In the genomic region with DNA sequence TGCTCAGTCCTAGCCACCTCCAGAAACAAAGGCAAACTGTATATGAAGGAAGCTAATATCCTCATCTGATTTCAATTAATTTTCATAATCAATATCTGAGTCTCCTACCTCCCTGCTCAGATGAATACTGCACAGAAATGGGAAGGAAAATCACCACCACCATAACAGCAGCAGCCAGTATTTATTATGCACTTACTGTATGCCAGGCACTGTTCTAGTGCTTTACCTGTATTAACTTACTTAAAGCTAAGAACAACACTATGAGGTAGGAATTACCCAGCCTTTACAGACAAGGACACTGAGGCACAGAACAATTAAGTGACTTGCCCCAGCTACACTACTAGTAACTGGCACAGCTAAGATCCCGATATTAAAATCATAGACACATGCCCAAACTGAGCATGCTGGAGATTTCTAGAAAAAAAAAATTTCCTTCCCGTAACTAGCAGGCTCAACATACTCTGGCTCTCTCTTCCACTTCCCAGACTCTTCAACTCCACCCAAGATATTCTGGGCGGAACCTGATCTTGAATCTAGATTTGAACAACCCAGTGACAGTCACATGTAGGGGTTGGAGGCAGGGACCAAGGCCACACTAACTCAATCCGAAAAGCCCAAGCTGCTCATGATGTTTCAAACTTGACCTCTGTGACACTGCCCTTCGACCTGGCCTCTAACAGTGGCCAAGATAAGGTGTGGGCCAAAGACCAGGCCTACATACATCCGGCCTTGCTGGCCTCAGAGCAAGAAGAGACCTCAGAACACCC, we compare ENCODE assay signal across 11 cellular contexts. TPM values are rescaled to one million over a fixed set of nuclear protein-coding genes. Genes with fewer than 3 reads are reported as not detected.
DNase-seq lines count a peak whose midpoint lies in the region; ATAC-seq and TF ChIP-seq lines count a peak whose summit lies in the region.
"Had no signal": no experiment of that assay in that cellular context is flagged by ENCODE, and none has a peak within 500 bp of the region (broad histone marks: within the 10 kb centered on the region; RNA-seq: fewer than 3 reads in every experiment).

No MANE protein-coding gene starts in this region.

- peak overlapping the region in 7 of 8 donors; percentile 10 to 93 (median 74) for H3K27ac Mint-ChIP-seq in CD8-positive, alpha-beta memory T cell

- no peak overlapping the region for H3K27ac ChIP-seq in CD8-positive, alpha-beta memory T cell (ENCODE audit: low read depth, low read length)
- H3K27ac ChIP-seq in PC-9, result no peak overlapping the region
- no peak overlapping the region for H3K27ac ChIP-seq in osteoblast (ENCODE audit: low read depth, low read length)

- H3K4me2 ChIP-seq in PC-9 (peak overlapping the region; percentile 94), osteoblast (ENCODE audit: insufficient read depth, low read length) (peak overlapping the region; percentile 29)

- H3K4me1 ChIP-seq in CD8-positive, alpha-beta memory T cell (ENCODE audit: insufficient read depth, low read length), result peaks cover 47% of the 10 kb centered on the region
- H3K4me1 ChIP-seq in PC-9 (replicated peaks; ENCODE audit: insufficient read depth) (peaks cover 28% of the 10 kb centered on the region), osteoblast (ENCODE audit: insufficient read depth, low read length) (peaks cover 19% of the 10 kb centered on the region)

- H3K4me3 Mint-ChIP-seq in CD8-positive, alpha-beta memory T cell, result peak overlapping the region in 6 of 7 donors; percentile 2 to 78 (median 66)

- intact Hi-C loops in PC-9 (cut with micrococcal nuclease; ENCODE audit: unreplicated experiment), result loop anchor here (5.0 kb wide), 1 partner anchor 123 kb away; no protein-coding TSS in a partner anchor

- H3K36me3 Mint-ChIP-seq in CD8-positive, alpha-beta memory T cell, result peaks cover 4 to 55% (median 22%) of the 10 kb centered on the region in 3 donors

- no peak overlapping the region for H2AFZ ChIP-seq in PC-9
- H2AFZ ChIP-seq in osteoblast (ENCODE audit: low read length), result no peak overlapping the region

- DNase-seq in CD8-positive, alpha-beta memory T cell, result no peak
- DNase-seq in PC-9, result no peak
- peak; percentile 82 to 83 for DNase-seq in erythroblast (lab: John Stamatoyannopoulos, UW)
- DNase-seq in osteoblast (ENCODE audit: insufficient read length, low spot score, missing footprints), result no peak
- DNase-seq in DMS 273 (lab: John Stamatoyannopoulos, UW; ENCODE audit: unreplicated experiment), result no peak
- no peak for DNase-seq in GDM1 (lab: John Stamatoyannopoulos, UW)
- DNase-seq: activated CD4-positive, CD25-positive, alpha-beta regulatory T cell; NCI-H446; stimulated activated CD4-positive, alpha-beta T cell treated with anti-CD3 and anti-CD28 coated beads, Interleukin-1b, Interleukin-23, amount 100 ng/mL, for 48 hours had no signal

- peaks cover 11% of the 10 kb centered on the region for H3F3A ChIP-seq in PC-9 (ENCODE audit: insufficient read depth, low read depth)

- H3K27me3 Mint-ChIP-seq in CD8-positive, alpha-beta memory T cell, result no peaks in the 10 kb centered on the region

- H3K79me2 ChIP-seq in PC-9 (ENCODE audit: low read depth), result peaks cover 70% of the 10 kb centered on the region
- peaks cover 62% of the 10 kb centered on the region for H3K79me2 ChIP-seq in osteoblast (ENCODE audit: insufficient read depth, low read length)

- no peaks in the 10 kb centered on the region for H3K9me3 ChIP-seq in CD8-positive, alpha-beta memory T cell (ENCODE audit: low read length)
- H3K9me3 ChIP-seq in PC-9 (ENCODE audit: insufficient read depth, low read depth) (no peaks in the 10 kb centered on the region), osteoblast (ENCODE audit: low read depth, low read length) (no peaks in the 10 kb centered on the region)

- peak; percentile 49 for TF ChIP-seq POLR2A in erythroblast (IDR thresholded peaks at IDR 0.05; ENCODE audit: low read length)

- no peak overlapping the region for H3K4me3 ChIP-seq in CD8-positive, alpha-beta memory T cell (ENCODE audit: low read length)
- H3K4me3 ChIP-seq in PC-9 (no peak overlapping the region), osteoblast (ENCODE audit: insufficient read depth, low read length) (no peak overlapping the region)

- BruUV-seq in PC-9 (replicated peaks; lab: Mats Ljungman, UMichigan), result no TSS peak

- H3K36me3 ChIP-seq in CD8-positive, alpha-beta memory T cell (ENCODE audit: insufficient read depth, low read length), result peaks cover 17% of the 10 kb centered on the region
- H3K36me3 ChIP-seq in PC-9 (ENCODE audit: low read depth) (peaks cover 49% of the 10 kb centered on the region), osteoblast (ENCODE audit: insufficient read depth, low read length) (peaks cover 35% of the 10 kb centered on the region)

- no peaks in the 10 kb centered on the region for H3K27me3 ChIP-seq in CD8-positive, alpha-beta memory T cell (ENCODE audit: insufficient read depth, low read length, poor library complexity, severe bottlenecking)
- H3K27me3 ChIP-seq in PC-9 (ENCODE audit: insufficient read depth, low read depth) (no peaks in the 10 kb centered on the region), osteoblast (ENCODE audit: insufficient read depth, low read length) (no peaks in the 10 kb centered on the region)

- ATAC-seq in HG02642 (IDR thresholded peaks at IDR 0.05; ENCODE audit: poor library complexity, unreplicated experiment) (no peak), HG03139 (IDR thresholded peaks at IDR 0.05; ENCODE audit: unreplicated experiment) (no peak)

- TF ChIP-seq CTCF in PC-9 (conservative IDR thresholded peaks at IDR 0.05) (no peak), osteoblast (IDR thresholded peaks at IDR 0.05; ENCODE audit: extremely low read depth, low read depth, low read length) (no peak)

- peaks cover 54 to 71% (median 68%) of the 10 kb centered on the region in 3 donors for H3K4me1 Mint-ChIP-seq in CD8-positive, alpha-beta memory T cell

- H4K20me1 ChIP-seq in PC-9 (ENCODE audit: insufficient read depth) (peaks cover 9% of the 10 kb centered on the region), osteoblast (ENCODE audit: insufficient read depth, low read length) (peaks cover 14% of the 10 kb centered on the region)

- CTCF ChIA-PET in CD8-positive, alpha-beta memory T cell (lab: Charles Lee), result interaction anchor here (1.0 to 3.2 kb wide), 3 partner anchors 16 to 29 kb away, joined by 3 to 10 read pairs (median 4); no protein-coding TSS in a partner anchor
- CTCF ChIA-PET in PC-9 (lab: Charles Lee), result interaction anchor here (0.5 kb wide), 1 partner anchor 46 kb away, joined by 5 read pairs; no protein-coding TSS in a partner anchor

- H3K9me3 Mint-ChIP-seq in CD8-positive, alpha-beta memory T cell, result no peaks in the 10 kb centered on the region

- POLR2A ChIA-PET in CD8-positive, alpha-beta memory T cell (lab: Charles Lee), result interaction anchor here (0.6 kb wide), 1 partner anchor 1108 kb away, joined by 4 read pairs; no protein-coding TSS in a partner anchor
- POLR2A ChIA-PET in PC-9 (lab: Charles Lee; ENCODE audit: unreplicated experiment), result no interaction called here

- no peaks in the 10 kb centered on the region for H3K9me2 ChIP-seq in PC-9 (ENCODE audit: insufficient read depth)

RNA-seq across cellular contexts. Expression of a gene that starts 3.9 kb away (rescaled TPM):
- 10 to 100 TPM; 47.6 to 49.2 TPM for total RNA-seq in CD8-positive, alpha-beta memory T cell
- polyA plus RNA-seq in CD8-positive, alpha-beta memory T cell, result 7.6 TPM
- total RNA-seq in PC-9 (2021) (63.8 and 92.8 TPM in 2 replicates), osteoblast (46.9 and 49.9 TPM in 2 replicates)

RNA-seq across cellular contexts. Expression of a gene that starts 50.9 kb away (rescaled TPM):
- total RNA-seq in CD8-positive, alpha-beta memory T cell, result 10 to 100 TPM; 22.3 to 23.5 TPM
- 13.4 TPM for polyA plus RNA-seq in CD8-positive, alpha-beta memory T cell
- total RNA-seq in PC-9 (2021) (14.0 and 19.0 TPM in 2 replicates), osteoblast (11.2 and 11.9 TPM in 2 replicates)

Comparison
In these comparisons a context has a peak if more than half of its experiments do, and no peak if none do; other contexts are left out.
1. DNase-seq: peak in erythroblast (2 of 2); none in CD8-positive, alpha-beta memory T cell (0 of 5), PC-9 (0 of 2), osteoblast (single experiment), DMS 273 (single experiment) and GDM1 (single experiment).